8 cellular contexts compared by ENCODE assay signal in the genomic region with DNA sequence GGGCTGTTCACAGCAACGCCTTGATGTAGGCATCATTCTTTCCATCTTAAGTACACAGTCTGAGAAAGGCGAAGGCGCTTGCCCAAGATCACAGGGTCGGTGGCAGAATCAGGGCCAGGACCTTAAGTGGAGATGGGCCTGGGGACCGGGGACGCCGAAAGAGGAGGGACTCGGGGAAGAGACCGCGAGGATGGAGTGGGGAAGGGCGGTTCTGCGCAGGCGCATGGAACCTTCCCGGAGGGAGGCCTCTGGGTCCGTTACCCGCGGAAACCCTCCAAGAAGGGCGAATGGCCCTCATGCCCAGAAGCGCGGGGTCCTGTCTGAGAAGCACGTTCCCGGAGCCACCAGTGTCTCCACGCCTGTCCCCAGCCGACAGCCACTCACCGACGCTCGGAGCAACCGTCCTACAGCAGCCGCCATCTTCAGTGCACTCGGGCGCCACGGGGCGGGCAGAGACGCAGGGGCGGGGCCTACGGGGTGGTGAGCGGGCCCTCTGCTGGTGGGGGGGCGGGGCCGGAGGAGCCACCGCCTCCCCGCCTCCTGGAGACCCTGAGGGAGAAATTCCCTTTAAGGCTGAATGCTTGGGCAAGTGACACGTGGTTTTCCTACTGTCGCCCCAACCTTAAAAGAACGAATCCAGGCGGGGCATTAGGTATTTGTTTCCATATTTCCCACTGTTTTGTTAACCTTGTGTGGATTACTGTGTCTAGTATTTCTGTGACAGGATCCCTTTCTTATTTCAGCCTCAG. TPM values are rescaled to one million over a fixed set of nuclear protein-coding genes. Genes with fewer than 3 reads are reported as not detected.
DNase-seq lines count a peak whose midpoint lies in the region; ATAC-seq, FAIRE-seq and TF ChIP-seq lines count a peak whose summit lies in the region.

A gene (minus strand): TSS at position 442 of the 749 bp plus-strand sequence. CDS start 22 bp downstream, at position 420.

- peak; percentile 81 for ATAC-seq in GM18873 (IDR thresholded peaks at IDR 0.05; ENCODE audit: low FRiP score, unreplicated experiment)
- ATAC-seq in HG03139 (IDR thresholded peaks at IDR 0.05; ENCODE audit: unreplicated experiment): peak; percentile 89

- no peak for FAIRE-seq in bronchial epithelial cell (lab: Jason Lieb, UNC)

- H3K4me3 ChIP-seq in AG04449 (ENCODE audit: low read depth, low read length) (peak within 1 kb of the TSS; percentile 97), WI38 (ENCODE audit: low read depth, low read length) (peak within 1 kb of the TSS; percentile 89), bronchial epithelial cell (ENCODE audit: low read depth, low read length) (peak within 1 kb of the TSS; percentile 78)

- H3K36me3 ChIP-seq in bronchial epithelial cell (ENCODE audit: control insufficient read depth, insufficient read depth, low read length): no peaks in the 10 kb centered on the region

- DNase-seq in AG04449 (ENCODE audit: low read depth, low spot score): no peak
- peak; percentile 93 for DNase-seq in NCI-H2227 (lab: John Stamatoyannopoulos, UW; ENCODE audit: unreplicated experiment)
- peak; percentile 76 for DNase-seq in bronchial epithelial cell (ENCODE audit: low read depth)
- DNase-seq in inferior parietal cortex (ENCODE audit: extremely low spot score): peak; percentile 89
- peak; percentile 94 for DNase-seq in stimulated activated CD4-positive, alpha-beta T cell treated with anti-CD3 and anti-CD28 coated beads, Interleukin-12 subunit alpha, Interleukin-12 subunit beta, amount 100 ng/mL, for 4 hours

- TF ChIP-seq CTCF in AG04449 (IDR thresholded peaks at IDR 0.05; ENCODE audit: insufficient read depth, low read length, missing control alignments): peak; percentile 27
- TF ChIP-seq CTCF in WI38 (IDR thresholded peaks at IDR 0.05; ENCODE audit: low read depth, low read length): no peak
- TF ChIP-seq CTCF in bronchial epithelial cell (IDR thresholded peaks at IDR 0.05; ENCODE audit: insufficient read depth, low read length, severe bottlenecking): peak; percentile 19

- CTCF ChIA-PET in AG04449 (lab: Yijun Ruan, JAX): no interaction called here

- POLR2A ChIA-PET in AG04449 (lab: Yijun Ruan, JAX): no interaction called here

- H3K27me3 ChIP-seq in bronchial epithelial cell (ENCODE audit: control insufficient read depth, insufficient read depth, low read length): no peaks in the 10 kb centered on the region

RNA-seq across cellular contexts. Expression of the gene that starts here (rescaled TPM):
- 107 and 110 TPM in 2 replicates for total RNA-seq in bronchial epithelial cell
